ENCODE assay signal across 26 cellular contexts in the genomic region with DNA sequence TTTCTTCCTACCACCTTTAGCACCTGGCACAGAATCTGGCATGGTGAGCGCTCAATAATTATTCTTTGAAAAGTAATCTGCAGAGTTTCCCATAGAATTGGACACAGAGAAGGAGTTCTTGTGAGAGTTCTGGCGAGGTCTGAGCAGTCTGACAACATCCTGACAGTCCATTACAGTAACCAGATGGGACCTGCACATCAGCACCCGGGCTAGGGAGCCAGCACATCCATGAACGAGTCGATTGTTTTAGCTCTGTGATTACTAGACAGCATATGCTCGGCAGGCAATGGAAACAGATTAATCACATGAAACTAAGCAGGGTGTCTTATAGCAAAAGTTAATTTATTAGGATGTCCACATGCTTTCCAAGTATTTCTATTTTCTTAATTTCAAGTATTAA.
DNase-seq lines count a peak whose midpoint lies in the region; ATAC-seq and TF ChIP-seq lines count a peak whose summit lies in the region.
"Had no signal": no experiment of that assay in that cellular context is flagged by ENCODE, and none has a peak within 500 bp of the region (broad histone marks: within the 10 kb centered on the region; RNA-seq: fewer than 3 reads in every experiment).

No MANE protein-coding gene starts in this region.

- no peaks in the 10 kb centered on the region for H3K36me3 Mint-ChIP-seq in neural crest cell (ENCODE audit: low read depth)
- H3K36me3 Mint-ChIP-seq: activated naive CD8-positive, alpha-beta T cell treated with anti-CD3 and anti-CD28 coated beads for 36 hours; CD8-positive, alpha-beta T cell; natural killer cell had no signal

- H3K4me1 Mint-ChIP-seq in neural crest cell = peaks cover 22% of the 10 kb centered on the region
- H3K4me1 Mint-ChIP-seq: activated CD4-positive, alpha-beta T cell treated with anti-CD3 and anti-CD28 coated beads, Interleukin-2, amount 10 ng/mL, durations not matched to agents 7 days and 5 days; activated naive CD8-positive, alpha-beta T cell treated with anti-CD3 and anti-CD28 coated beads for 36 hours; GM23338; natural killer cell had no signal

- no peak overlapping the region for H3K4me3 ChIP-seq in heart left ventricle
- H3K4me3 ChIP-seq in brain microvascular endothelial cell (ENCODE audit: low read depth, low read length) = no peak overlapping the region
- H3K4me3 ChIP-seq: coronary artery, GM12878, GM23338, smooth muscle cell had no signal

- peak; percentile 45 for DNase-seq in COLO829 (ENCODE audit: low spot score)
- DNase-seq in RPMI7951 (ENCODE audit: low read depth) = peak; percentile 10
- DNase-seq in heart left ventricle = peak in 3 of 5 donors; percentile 18 to 27 (median 27)
- DNase-seq in neural crest cell (ENCODE audit: low read depth, low spot score) = no peak
- no peak for DNase-seq in brain microvascular endothelial cell
- no peak for DNase-seq in COR-L47 (lab: John Stamatoyannopoulos, UW)
- DNase-seq: activated CD4-positive, alpha-beta T cell treated with anti-CD3 and anti-CD28 coated beads, Interleukin-2, amount 10 ng/mL, durations not matched to agents 7 days and 5 days; activated gamma-delta T cell; activated naive CD8-positive, alpha-beta T cell treated with anti-CD3 and anti-CD28 coated beads for 36 hours; activated T-cell treated with anti-CD3 and anti-CD28 coated beads, Interleukin-2, amount 50 U/mL, for 24 hours; aorta; CD8-positive, alpha-beta T cell; effector CD8-positive, alpha-beta T cell; MV-4-11; natural killer cell; NCI-H1436; NCI-H510A; NK-92 treated with Interleukin-12 subunit alpha and Interleukin-12 subunit beta, amount 100 ng/mL, for 24 hours; PC-3; stimulated activated naive CD4-positive, alpha-beta T cell treated with Interleukin-2 at 50 U/mL for 16 hours had no signal

- H3K27me3 ChIP-seq in heart left ventricle = no peaks in the 10 kb centered on the region
- H3K27me3 ChIP-seq in brain microvascular endothelial cell (replicated peaks) = no peaks in the 10 kb centered on the region

- WGBS in heart left ventricle, 4 donors = 36 to 49% (median 41%) methylated on average over 6 of the region's 6 CpGs

- ATAC-seq in heart left ventricle = peak in 3 of 4 donors; percentile 79 to 87 (median 85)
- no peak for ATAC-seq in GM18519 (IDR thresholded peaks at IDR 0.05; ENCODE audit: low FRiP score, unreplicated experiment)
- ATAC-seq: CD8-positive, alpha-beta T cell; GM12878; GM23338; natural killer cell; PC-3 had no signal

- no peak for TF ChIP-seq POLR2A in heart left ventricle (IDR thresholded peaks at IDR 0.05)

- H3K36me3 ChIP-seq in heart left ventricle (no peaks in the 10 kb centered on the region), brain microvascular endothelial cell (replicated peaks) (no peaks in the 10 kb centered on the region)

- intact Hi-C loops in heart left ventricle (cut with DNase I) = no loop called here

- H3K27ac Mint-ChIP-seq in neural crest cell (ENCODE audit: unreplicated experiment) = no peak overlapping the region
- H3K27ac Mint-ChIP-seq: activated CD4-positive, alpha-beta T cell treated with anti-CD3 and anti-CD28 coated beads, Interleukin-2, amount 10 ng/mL, durations not matched to agents 7 days and 5 days; activated naive CD8-positive, alpha-beta T cell treated with anti-CD3 and anti-CD28 coated beads for 36 hours; activated T-cell treated with anti-CD3 and anti-CD28 coated beads, Interleukin-2, amount 50 U/mL, for 24 hours; CD8-positive, alpha-beta T cell; GM23338; natural killer cell had no signal

- H3K9me3 Mint-ChIP-seq in neural crest cell = no peaks in the 10 kb centered on the region
- H3K9me3 Mint-ChIP-seq: activated CD4-positive, alpha-beta T cell treated with anti-CD3 and anti-CD28 coated beads, Interleukin-2, amount 10 ng/mL, durations not matched to agents 7 days and 5 days; activated naive CD8-positive, alpha-beta T cell treated with anti-CD3 and anti-CD28 coated beads for 36 hours; activated T-cell treated with anti-CD3 and anti-CD28 coated beads, Interleukin-2, amount 50 U/mL, for 24 hours; CD8-positive, alpha-beta T cell; GM23338 had no signal

- peak overlapping the region; percentile 20 for H3K4me3 Mint-ChIP-seq in neural crest cell
- H3K4me3 Mint-ChIP-seq: activated CD4-positive, alpha-beta T cell treated with anti-CD3 and anti-CD28 coated beads, Interleukin-2, amount 10 ng/mL, durations not matched to agents 7 days and 5 days; activated naive CD8-positive, alpha-beta T cell treated with anti-CD3 and anti-CD28 coated beads for 36 hours; activated T-cell treated with anti-CD3 and anti-CD28 coated beads, Interleukin-2, amount 50 U/mL, for 24 hours; CD8-positive, alpha-beta T cell; GM23338; natural killer cell had no signal

- H3K9me3 ChIP-seq in heart left ventricle = no peaks in the 10 kb centered on the region

- H3K4me1 ChIP-seq in heart left ventricle = peaks cover 0 to 13% (median 0%) of the 10 kb centered on the region in 12 donors

- no peaks in the 10 kb centered on the region for H3K27me3 Mint-ChIP-seq in neural crest cell (ENCODE audit: low read depth)
- H3K27me3 Mint-ChIP-seq: activated CD4-positive, alpha-beta T cell treated with anti-CD3 and anti-CD28 coated beads, Interleukin-2, amount 10 ng/mL, durations not matched to agents 7 days and 5 days; activated T-cell treated with anti-CD3 and anti-CD28 coated beads, Interleukin-2, amount 50 U/mL, for 24 hours had no signal

- H3K27ac ChIP-seq in heart left ventricle (no peak overlapping the region), brain microvascular endothelial cell (no peak overlapping the region)
- H3K27ac ChIP-seq: coronary artery, epithelial cell of prostate had no signal

- in situ Hi-C loops in brain microvascular endothelial cell (cut with HindIII; ENCODE audit: low pct_ligation_motif_present, low sequenced_read_pairs) = no loop called here

- TF ChIP-seq CTCF in heart left ventricle (IDR thresholded peaks at IDR 0.05) = no peak
- no peak for TF ChIP-seq CTCF in neural crest cell (conservative IDR thresholded peaks at IDR 0.05)
- TF ChIP-seq CTCF in brain microvascular endothelial cell (IDR thresholded peaks at IDR 0.05; ENCODE audit: low read depth, low read length, missing control alignments) = no peak

Comparison
In these comparisons a context has a peak if more than half of its experiments do, and no peak if none do; other contexts are left out.
1. DNase-seq: peak in COLO829 (single experiment), RPMI7951 (single experiment) and heart left ventricle (3 of 5); none in neural crest cell (single experiment), brain microvascular endothelial cell (single experiment) and COR-L47 (single experiment).